12 cellular contexts compared by ENCODE assay signal in the genomic region with DNA sequence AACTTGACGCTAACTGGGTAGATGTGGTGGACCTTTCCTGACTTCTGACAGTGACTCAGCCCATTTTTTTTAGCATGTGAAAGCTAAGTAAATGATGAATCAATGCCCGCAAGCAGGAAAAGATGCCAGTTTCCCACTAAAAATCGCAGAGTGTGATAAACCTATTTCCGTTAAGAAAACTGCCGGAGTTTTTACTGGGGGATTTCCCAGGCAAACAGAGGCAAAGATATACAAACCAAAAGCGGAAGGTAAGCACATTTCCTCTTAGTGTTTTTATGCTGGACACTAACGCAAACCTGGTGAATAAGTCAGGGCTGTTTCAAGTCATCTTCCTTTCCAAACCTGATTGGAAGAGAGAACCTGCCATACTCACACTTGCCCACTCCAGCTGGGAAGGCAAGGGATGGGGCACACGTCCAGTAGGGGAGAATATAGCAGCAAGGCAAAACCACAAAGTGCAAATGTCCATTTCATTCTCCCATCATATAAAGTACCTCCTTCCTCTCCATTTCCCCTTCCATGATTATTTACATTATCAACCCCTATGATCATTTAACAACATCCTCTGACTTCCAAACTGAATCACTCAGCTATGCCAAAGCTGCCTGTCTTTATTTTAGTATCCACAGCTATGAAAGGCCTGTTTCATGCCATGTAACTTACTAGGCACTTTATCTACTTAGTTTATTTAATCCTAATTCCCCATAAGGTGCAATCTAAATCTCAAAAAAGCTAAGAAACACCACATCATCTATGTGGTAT.
A peak's percentile ranks its signal among the peaks of the same experiment; 100 is the strongest.
DNase-seq lines count a peak whose midpoint lies in the region; ATAC-seq, FAIRE-seq and TF ChIP-seq lines count a peak whose summit lies in the region.
"Had no signal": no experiment of that assay in that cellular context is flagged by ENCODE, and none has a peak within 500 bp of the region (broad histone marks: within the 10 kb centered on the region; RNA-seq: fewer than 3 reads in every experiment).

No MANE protein-coding gene starts in this region.

- no peak overlapping the region for H4K8ac ChIP-seq in mesendoderm (ENCODE audit: low read depth, low read length)

- H3K27me3 ChIP-seq in bronchial epithelial cell (ENCODE audit: control insufficient read depth, insufficient read depth, low read length): no peaks in the 10 kb centered on the region
- H3K27me3 ChIP-seq in mesendoderm (ENCODE audit: insufficient read depth, low read length, poor library complexity): no peaks in the 10 kb centered on the region
- no peaks in the 10 kb centered on the region for H3K27me3 ChIP-seq in tibial artery
- H3K27me3 ChIP-seq: adrenal gland had no signal

- no peak overlapping the region for H2BK5ac ChIP-seq in mesendoderm (ENCODE audit: low read length)

- no peak overlapping the region for H3K9ac ChIP-seq in mesendoderm (ENCODE audit: low read length)

- no peak overlapping the region for H2BK120ac ChIP-seq in mesendoderm (ENCODE audit: low read depth, low read length)

- peaks cover 6% of the 10 kb centered on the region for H3K4me1 ChIP-seq in mesendoderm (ENCODE audit: control insufficient read depth, low read depth, low read length)
- peaks cover 0 to 10% (median 0%) of the 10 kb centered on the region in 4 donors for H3K4me1 ChIP-seq in tibial artery
- H3K4me1 ChIP-seq: adrenal gland had no signal

- peak; percentile 98 for DNase-seq in EL
- DNase-seq in NCI-H226: peak; percentile 95
- peak; percentile 98 for DNase-seq in bronchial epithelial cell (ENCODE audit: low read depth)
- DNase-seq in mesendoderm: no peak
- no peak for DNase-seq in tibial artery
- no peak for DNase-seq in NCI-H524 treated with DMSO at 0.1 percent for 48 hours (lab: John Stamatoyannopoulos, UW)
- DNase-seq in NCI-H510A treated with DMSO at 0.1 percent for 48 hours (lab: John Stamatoyannopoulos, UW): no peak
- DNase-seq: activated CD4-positive, alpha-beta T cell treated with anti-CD3 and anti-CD28 coated beads for 1 hour; adrenal gland; hypothalamus; KBM-7 had no signal

- no peak overlapping the region for H2AK5ac ChIP-seq in mesendoderm (ENCODE audit: low read length)

- no peak overlapping the region for H3K56ac ChIP-seq in mesendoderm (ENCODE audit: low read length)

- TF ChIP-seq CTCF in bronchial epithelial cell (IDR thresholded peaks at IDR 0.05; ENCODE audit: insufficient read depth, low read length, severe bottlenecking): no peak
- no peak for TF ChIP-seq CTCF in tibial artery (IDR thresholded peaks at IDR 0.05)

- H3K4me3 ChIP-seq in bronchial epithelial cell (ENCODE audit: low read depth, low read length) (no peak overlapping the region), mesendoderm (ENCODE audit: low read length) (no peak overlapping the region), tibial artery (no peak overlapping the region)
- H3K4me3 ChIP-seq: adrenal gland had no signal

- ATAC-seq in GM21367 (IDR thresholded peaks at IDR 0.05; ENCODE audit: unreplicated experiment): no peak

- H3K27ac ChIP-seq in mesendoderm (ENCODE audit: low read depth, low read length) (no peak overlapping the region), tibial artery (no peak overlapping the region)
- H3K27ac ChIP-seq: adrenal gland had no signal

- WGBS in mesendoderm (ENCODE audit: extremely low coverage, insufficient coverage, low lambda C conversion rate): no CpG with 5 or more reads among the region's 8 CpGs

- H3K36me3 ChIP-seq in bronchial epithelial cell (ENCODE audit: control insufficient read depth, insufficient read depth, low read length) (no peaks in the 10 kb centered on the region), mesendoderm (ENCODE audit: control insufficient read depth, insufficient read depth, low read length) (no peaks in the 10 kb centered on the region), tibial artery (peaks cover 0 to 11% (median 5%) of the 10 kb centered on the region in 3 donors)
- H3K36me3 ChIP-seq: adrenal gland had no signal

- no peak for FAIRE-seq in bronchial epithelial cell (lab: Jason Lieb, UNC)

- H4K5ac ChIP-seq in mesendoderm (ENCODE audit: low read length): no peak overlapping the region

- intact Hi-C loops in tibial artery (cut with DNase I; ENCODE audit: low total_unique reads): no loop called here

- H3K79me2 ChIP-seq in mesendoderm (ENCODE audit: control insufficient read depth, insufficient read depth, low read length): no peaks in the 10 kb centered on the region

- H3K18ac ChIP-seq in mesendoderm (ENCODE audit: low read length): no peak overlapping the region

- H3K4ac ChIP-seq in mesendoderm (ENCODE audit: low read depth, low read length): no peak overlapping the region

- H3K79me1 ChIP-seq in mesendoderm (ENCODE audit: low read length): no peaks in the 10 kb centered on the region

- H3K9me3 ChIP-seq in tibial artery: no peaks in the 10 kb centered on the region
- H3K9me3 ChIP-seq: adrenal gland had no signal

- H3K23ac ChIP-seq in mesendoderm (ENCODE audit: low read length): peak overlapping the region; percentile 37

- H3K4me2 ChIP-seq in mesendoderm (ENCODE audit: low read length): no peak overlapping the region

- H2BK15ac ChIP-seq in mesendoderm (replicated peaks; ENCODE audit: low read depth): no peak overlapping the region

Comparison
In these comparisons a context has a peak if more than half of its experiments do, and no peak if none do; other contexts are left out.
1. DNase-seq: peak in EL (single experiment), NCI-H226 (single experiment) and bronchial epithelial cell (single experiment); none in mesendoderm (single experiment), tibial artery (0 of 2), NCI-H524 treated with DMSO at 0.1 percent for 48 hours (single experiment) and NCI-H510A treated with DMSO at 0.1 percent for 48 hours (single experiment).